In genomic region chr13:48233097-48233885, GRCh38 we compare ENCODE assay signal across 8 cellular contexts. TPM values are rescaled to one million over a fixed set of nuclear protein-coding genes. Genes with fewer than 3 reads are reported as not detected.
A peak's percentile ranks its signal among the peaks of the same experiment; 100 is the strongest.
DNase-seq lines count a peak whose midpoint lies in the region; ATAC-seq and TF ChIP-seq lines count a peak whose summit lies in the region.

TSS of gene ITM2B (plus strand) at chr13:48233206. CDS start at chr13:48233361, 155 bp downstream.

- peak within 1 kb of the TSS; percentile 92 for H3K27ac ChIP-seq in CD4-positive, CD25-positive, alpha-beta regulatory T cell (ENCODE audit: insufficient read depth, low read length, poor library complexity, severe bottlenecking)
- H3K27ac ChIP-seq in Panc1 (ENCODE audit: low read length) (peak within 1 kb of the TSS; percentile 82), fibroblast of lung (ENCODE audit: insufficient read depth, low read length) (peak within 1 kb of the TSS; percentile 93)

- peaks cover 8% of the 10 kb centered on the region for H3K36me3 ChIP-seq in CD4-positive, CD25-positive, alpha-beta regulatory T cell (ENCODE audit: control insufficient read depth, insufficient read depth, low read length)
- H3K36me3 ChIP-seq in Panc1 (ENCODE audit: control insufficient read depth, insufficient read depth, low read length): peaks cover 2% of the 10 kb centered on the region; the same call in 1 of the 2 replicates
- no peaks in the 10 kb centered on the region for H3K36me3 ChIP-seq in fibroblast of lung (ENCODE audit: control insufficient read depth, insufficient read depth, low read length)

- H4K20me1 ChIP-seq in fibroblast of lung (ENCODE audit: control insufficient read depth, extremely low read depth, insufficient read depth, low read length): no peaks in the 10 kb centered on the region

- H3K9ac ChIP-seq in fibroblast of lung (ENCODE audit: insufficient read depth, low read length): peak within 1 kb of the TSS; percentile 93

- no peaks in the 10 kb centered on the region for H3K27me3 ChIP-seq in CD4-positive, CD25-positive, alpha-beta regulatory T cell (ENCODE audit: control insufficient read depth, insufficient read depth, low read length)
- no peaks in the 10 kb centered on the region for H3K27me3 ChIP-seq in Panc1 (ENCODE audit: control insufficient read depth, insufficient read depth, low read length)
- no peaks in the 10 kb centered on the region for H3K27me3 ChIP-seq in fibroblast of lung (ENCODE audit: control insufficient read depth, insufficient read depth, low read length)

- DNase-seq in CD4-positive, CD25-positive, alpha-beta regulatory T cell: peak; percentile 62 to 78 (median 71)
- no peak for DNase-seq in Panc1 (ENCODE audit: low read depth, low spot score)
- DNase-seq in activated T-helper 1 cell treated with anti-CD3 and anti-CD28 coated beads, Interleukin-2, amount 50 U/mL, for 16 hours (ENCODE audit: low read depth in 1 of 2, low spot score in 1 of 2): peak; percentile 43 to 52
- peak; percentile 69 to 72 for DNase-seq in fibroblast of lung (ENCODE audit: low read depth in 2 of 2)
- peak; percentile 48 to 78 (median 73) for DNase-seq in naive thymus-derived CD8-positive, alpha-beta T cell
- peak; percentile 65 to 67 for DNase-seq in stimulated activated naive CD8-positive, alpha-beta T cell treated with anti-CD3 and anti-CD28 coated beads, Interleukin-15, amount 100 ng/mL, for 72 hours

- peaks cover 26% of the 10 kb centered on the region for H3K36me3 Mint-ChIP-seq in CD4-positive, CD25-positive, alpha-beta regulatory T cell
- H3K36me3 Mint-ChIP-seq in naive thymus-derived CD8-positive, alpha-beta T cell: peaks cover 9 to 32% (median 23%) of the 10 kb centered on the region in 3 donors

- in situ Hi-C loops in Panc1 (cut with HindIII; ENCODE audit: low pct_unique_long_range_greater_than_20kb, low sequenced_read_pairs): no loop called here

- CTCF ChIA-PET in Panc1 (lab: Charles Lee): interaction anchor here (0.6 to 1.4 kb wide), 3 partner anchors 107 to 293 kb away, joined by 3 to 6 read pairs (median 3); no protein-coding TSS in a partner anchor

- peak within 1 kb of the TSS; percentile 97 to 100 (median 98) for H3K4me3 Mint-ChIP-seq in CD4-positive, CD25-positive, alpha-beta regulatory T cell
- peak within 1 kb of the TSS; percentile 84 to 99 (median 96) for H3K4me3 Mint-ChIP-seq in naive thymus-derived CD8-positive, alpha-beta T cell
- H3K4me3 Mint-ChIP-seq in stimulated activated naive CD8-positive, alpha-beta T cell treated with anti-CD3 and anti-CD28 coated beads, Interleukin-15, amount 100 ng/mL, for 72 hours: peak within 1 kb of the TSS; percentile 90 to 94

- peaks cover 14 to 63% (median 49%) of the 10 kb centered on the region in 4 donors for H3K4me1 Mint-ChIP-seq in CD4-positive, CD25-positive, alpha-beta regulatory T cell
- peaks cover 28 to 67% (median 54%) of the 10 kb centered on the region in 4 donors for H3K4me1 Mint-ChIP-seq in naive thymus-derived CD8-positive, alpha-beta T cell
- peaks cover 55% of the 10 kb centered on the region for H3K4me1 Mint-ChIP-seq in stimulated activated naive CD8-positive, alpha-beta T cell treated with anti-CD3 and anti-CD28 coated beads, Interleukin-15, amount 100 ng/mL, for 72 hours

- H3K4me1 ChIP-seq in CD4-positive, CD25-positive, alpha-beta regulatory T cell (ENCODE audit: control insufficient read depth, insufficient read depth, low read length, poor library complexity, severe bottlenecking): peaks cover 54% of the 10 kb centered on the region
- H3K4me1 ChIP-seq in Panc1 (ENCODE audit: control insufficient read depth, insufficient read depth, low read length) (peaks cover 31% of the 10 kb centered on the region), fibroblast of lung (ENCODE audit: control insufficient read depth, extremely low read depth, insufficient read depth, low read length) (peaks cover 3% of the 10 kb centered on the region)

- no peaks in the 10 kb centered on the region for H3K9me3 ChIP-seq in CD4-positive, CD25-positive, alpha-beta regulatory T cell (ENCODE audit: control insufficient read depth in 2 of 2, low read length in 2 of 2)
- H3K9me3 ChIP-seq in Panc1 (ENCODE audit: control insufficient read depth, insufficient read depth, low read depth, low read length) (no peaks in the 10 kb centered on the region), fibroblast of lung (ENCODE audit: control insufficient read depth, insufficient read depth, low read depth, low read length) (no peaks in the 10 kb centered on the region)

- peak within 1 kb of the TSS; percentile 98 to 99 (median 98) for H3K27ac Mint-ChIP-seq in CD4-positive, CD25-positive, alpha-beta regulatory T cell
- peak within 1 kb of the TSS; percentile 97 to 99 (median 99) for H3K27ac Mint-ChIP-seq in naive thymus-derived CD8-positive, alpha-beta T cell
- peak within 1 kb of the TSS; percentile 89 to 98 for H3K27ac Mint-ChIP-seq in stimulated activated naive CD8-positive, alpha-beta T cell treated with anti-CD3 and anti-CD28 coated beads, Interleukin-15, amount 100 ng/mL, for 72 hours

- H3K27me3 Mint-ChIP-seq in CD4-positive, CD25-positive, alpha-beta regulatory T cell: peaks cover 8% of the 10 kb centered on the region
- H3K27me3 Mint-ChIP-seq in naive thymus-derived CD8-positive, alpha-beta T cell: no peaks in the 10 kb centered on the region
- H3K27me3 Mint-ChIP-seq in stimulated activated naive CD8-positive, alpha-beta T cell treated with anti-CD3 and anti-CD28 coated beads, Interleukin-15, amount 100 ng/mL, for 72 hours: no peaks in the 10 kb centered on the region

- POLR2A ChIA-PET in Panc1 (lab: Charles Lee): no interaction called here
- POLR2A ChIA-PET in naive thymus-derived CD8-positive, alpha-beta T cell (lab: Charles Lee): interaction anchor here (0.6 to 7.4 kb wide), 32 partner anchors 9 to 741 kb away, joined by 3 to 113 read pairs (median 6); partner anchors contain the start of genes MED4, NUDT15 and RB1

- no TSS peak for BruUV-seq in Panc1 (replicated peaks; lab: Mats Ljungman, UMichigan)

- peak; percentile 58 for TF ChIP-seq CTCF in Panc1 (IDR thresholded peaks at IDR 0.05)
- TF ChIP-seq CTCF in fibroblast of lung (conservative IDR thresholded peaks at IDR 0.05 in 1 of 2, IDR thresholded peaks at IDR 0.05 in 1 of 2; ENCODE audit: low read depth in 1 of 2, low read length in 2 of 2): peak; percentile 15 to 45

- intact Hi-C loops in Panc1 (cut with micrococcal nuclease; ENCODE audit: unreplicated experiment): loop anchor here (5.0 kb wide), 1 partner anchor 106 kb away; no protein-coding TSS in a partner anchor

- H2AFZ ChIP-seq in fibroblast of lung (ENCODE audit: low read length): peak within 1 kb of the TSS; percentile 84

- H3K4me3 ChIP-seq in CD4-positive, CD25-positive, alpha-beta regulatory T cell (ENCODE audit: low read depth, low read length): peak within 1 kb of the TSS; percentile 99
- peak within 1 kb of the TSS; percentile 75 to 86 for H3K4me3 ChIP-seq in Panc1 (ENCODE audit: low read depth in 2 of 2, low read length in 2 of 2)
- peak within 1 kb of the TSS; percentile 73 to 98 (median 96) for H3K4me3 ChIP-seq in fibroblast of lung (replicated peaks in 1 of 4; ENCODE audit: control extremely low read depth in 1 of 4, insufficient read depth in 1 of 4, low read depth in 3 of 4, low read length in 4 of 4)

- peak; percentile 71 to 76 for ATAC-seq in CD4-positive, CD25-positive, alpha-beta regulatory T cell (ENCODE audit: low read depth in 2 of 2)
- ATAC-seq in GM19328 (IDR thresholded peaks at IDR 0.05; ENCODE audit: unreplicated experiment): peak; percentile 58
- peak; percentile 36 for ATAC-seq in HG03565 (IDR thresholded peaks at IDR 0.05; ENCODE audit: unreplicated experiment)
- peak; percentile 94 for ATAC-seq in Panc1
- peak; percentile 71 to 72 for ATAC-seq in naive thymus-derived CD8-positive, alpha-beta T cell
- ATAC-seq in stimulated activated naive CD8-positive, alpha-beta T cell treated with anti-CD3 and anti-CD28 coated beads, Interleukin-15, amount 100 ng/mL, for 72 hours: peak; percentile 79

- peaks cover 43% of the 10 kb centered on the region for H3K79me2 ChIP-seq in fibroblast of lung (ENCODE audit: control insufficient read depth, insufficient read depth, low read length)

- H3K9me3 Mint-ChIP-seq in CD4-positive, CD25-positive, alpha-beta regulatory T cell: no peaks in the 10 kb centered on the region
- H3K9me3 Mint-ChIP-seq in naive thymus-derived CD8-positive, alpha-beta T cell: no peaks in the 10 kb centered on the region
- H3K9me3 Mint-ChIP-seq in stimulated activated naive CD8-positive, alpha-beta T cell treated with anti-CD3 and anti-CD28 coated beads, Interleukin-15, amount 100 ng/mL, for 72 hours: no peaks in the 10 kb centered on the region

- peak within 1 kb of the TSS; percentile 86 for H3K4me2 ChIP-seq in fibroblast of lung (ENCODE audit: extremely low read depth, insufficient read depth, low read length)

RNA-seq across cellular contexts. Expression of gene ITM2B, which starts in this region (rescaled TPM):
- total RNA-seq in CD4-positive, CD25-positive, alpha-beta regulatory T cell: 324 TPM
- polyA plus RNA-seq in CD4-positive, CD25-positive, alpha-beta regulatory T cell: 1,000 to 10,000 TPM; 1,031 to 1,148 (median 1,078) TPM
- 156 TPM for total RNA-seq in Panc1 (2021; ENCODE audit: unreplicated experiment)
- polyA plus RNA-seq in Panc1 (2012; ENCODE audit: insufficient read length): 124 TPM
- 79.4 and 117 TPM in 2 replicates for total RNA-seq in fibroblast of lung
- 336 and 645 TPM in 2 replicates for polyA plus RNA-seq in fibroblast of lung
- polyA plus RNA-seq in fibroblast of lung (2012): 209 and 370 TPM in 2 replicates
- 25.6 and 26.0 TPM in 2 replicates for polyA minus RNA-seq in fibroblast of lung (ENCODE audit: low replicate concordance)
- 100 to 1,000 TPM; 733 to 793 TPM for total RNA-seq in naive thymus-derived CD8-positive, alpha-beta T cell
- polyA plus RNA-seq in naive thymus-derived CD8-positive, alpha-beta T cell: 1,000 to 10,000 TPM; 1,063 to 1,292 (median 1,234) TPM

Comparison
In these comparisons a context has a peak if more than half of its experiments do, and no peak if none do; other contexts are left out.
1. ATAC-seq: peak in every context shown above with its lines; median percentile 94 in Panc1; 79 in stimulated activated naive CD8-positive, alpha-beta T cell treated with anti-CD3 and anti-CD28 coated beads, Interleukin-15, amount 100 ng/mL, for 72 hours; 74 in CD4-positive, CD25-positive, alpha-beta regulatory T cell; 72 in naive thymus-derived CD8-positive, alpha-beta T cell; 58 in GM19328; 36 in HG03565.